ENCODE assay signal across 35 cellular contexts in genomic region chr4:73875401-73875800, GRCh38. TPM values are rescaled to one million over a fixed set of nuclear protein-coding genes. Genes with fewer than 3 reads are reported as not detected.
"Had no signal": no experiment of that assay in that cellular context is flagged by ENCODE, and none has a peak within 500 bp of the region (broad histone marks: within the 10 kb centered on the region; RNA-seq: fewer than 3 reads in every experiment).

No MANE protein-coding gene starts in this region.

- H3K27me3 ChIP-seq: ascending aorta, body of pancreas, Peyer's patch had no signal

- ATAC-seq: activated CD8-positive, alpha-beta T cell treated with anti-CD3 and anti-CD28 coated beads for 36 hours; activated T-cell treated with anti-CD3 and anti-CD28 coated beads, Interleukin-2, amount 50 U/mL, for 72 hours; activated T-helper 17 cell treated with anti-CD3 and anti-CD28 coated beads, Interleukin-2, amount 50 U/mL, for 72 hours; body of pancreas; SK-N-SH treated with all-trans-retinoic acid at 6 μM for 48 hours; T-cell; T-helper 17 cell had no signal

- DNase-seq: activated CD4-positive, alpha-beta T cell treated with anti-CD3 and anti-CD28 coated beads, Interleukin-2, amount 10 ng/mL, durations not matched to agents 24 days and 14 days; activated CD4-positive, alpha-beta T cell treated with anti-CD3 and anti-CD28 coated beads, Interleukin-2, amount 50 U/mL, for 4 hours; activated CD8-positive, alpha-beta T cell treated with anti-CD3 and anti-CD28 coated beads for 36 hours; activated effector memory CD4-positive, alpha-beta T cell treated with anti-CD3 and anti-CD28 coated beads, Interleukin-2, amount 50 U/mL, for 16 hours; activated naive CD4-positive, alpha-beta T cell; activated naive CD4-positive, alpha-beta T cell treated with anti-CD3 and anti-CD28 coated beads, Interleukin-2, amount 50 U/mL, for 16 hours; activated naive CD8-positive, alpha-beta T cell treated with anti-CD3 and anti-CD28 coated beads for 36 hours; activated T-cell treated with anti-CD3 and anti-CD28 coated beads, Interleukin-2, amount 50 U/mL, for 1 hour; activated T-cell treated with anti-CD3 and anti-CD28 coated beads, Interleukin-2, amount 50 U/mL, for 72 hours; amygdala; body of pancreas; caudate nucleus; KG1; NCI-H1105; NCI-H1417 treated with DMSO at 0.1 percent for 48 hours; NCI-H187 treated with DMSO at 0.1 percent for 48 hours; NCI-H2081; NCI-H226; NCI-H446 treated with DMSO at 0.1 percent for 48 hours; NCI-H524; Peyer's patch; RPMI8226; SHP77 treated with DMSO at 0.1 percent for 48 hours; T-cell; T-helper 17 cell; T-helper 9 cell had no signal

- H3K4me3 ChIP-seq: ascending aorta, body of pancreas, Peyer's patch, SJSA1 had no signal

- H3K9me3 ChIP-seq: ascending aorta, body of pancreas, Peyer's patch, SJSA1 had no signal

- H3K36me3 ChIP-seq: ascending aorta, Peyer's patch, SJSA1 had no signal

- H3K4me1 ChIP-seq: ascending aorta, body of pancreas, Peyer's patch, SJSA1 had no signal

- H3K27ac ChIP-seq: ascending aorta, body of pancreas, Peyer's patch, SJSA1, VCaP had no signal

RNA-seq across cellular contexts. Expression of gene CXCL1, which starts 6.2 kb away (rescaled TPM):
- total RNA-seq: activated CD4-positive, alpha-beta T cell treated with anti-CD3 and anti-CD28 coated beads, Interleukin-2, amount 10 ng/mL, durations not matched to agents 24 days and 14 days; activated CD8-positive, alpha-beta memory T cell treated with anti-CD3 and anti-CD28 coated beads for 36 hours; activated CD8-positive, alpha-beta T cell treated with anti-CD3 and anti-CD28 coated beads for 36 hours; activated naive CD8-positive, alpha-beta T cell treated with anti-CD3 and anti-CD28 coated beads for 36 hours; activated T-cell treated with anti-CD3 and anti-CD28 coated beads, Interleukin-2, amount 50 U/mL, for 72 hours; activated T-helper 17 cell treated with anti-CD3 and anti-CD28 coated beads, Interleukin-2, amount 50 U/mL, for 72 hours; T-cell had no signal

RNA-seq across cellular contexts. Expression of gene PF4V1, which starts 22.3 kb away (rescaled TPM):
- total RNA-seq: activated CD4-positive, alpha-beta T cell treated with anti-CD3 and anti-CD28 coated beads, Interleukin-2, amount 10 ng/mL, durations not matched to agents 24 days and 14 days; activated CD8-positive, alpha-beta memory T cell treated with anti-CD3 and anti-CD28 coated beads for 36 hours; activated CD8-positive, alpha-beta T cell treated with anti-CD3 and anti-CD28 coated beads for 36 hours; activated naive CD8-positive, alpha-beta T cell treated with anti-CD3 and anti-CD28 coated beads for 36 hours; activated T-cell treated with anti-CD3 and anti-CD28 coated beads, Interleukin-2, amount 50 U/mL, for 72 hours; activated T-helper 17 cell treated with anti-CD3 and anti-CD28 coated beads, Interleukin-2, amount 50 U/mL, for 72 hours; ascending aorta; body of pancreas; MCF 10A; Peyer's patch; SJSA1 had no signal
- polyA plus RNA-seq: adipose tissue had no signal

RNA-seq across cellular contexts. Expression of gene CXCL6, which starts 38.9 kb away (rescaled TPM):
- total RNA-seq: activated CD4-positive, alpha-beta T cell treated with anti-CD3 and anti-CD28 coated beads, Interleukin-2, amount 10 ng/mL, durations not matched to agents 24 days and 14 days; activated CD8-positive, alpha-beta memory T cell treated with anti-CD3 and anti-CD28 coated beads for 36 hours; activated CD8-positive, alpha-beta T cell treated with anti-CD3 and anti-CD28 coated beads for 36 hours; activated naive CD8-positive, alpha-beta T cell treated with anti-CD3 and anti-CD28 coated beads for 36 hours; activated T-cell treated with anti-CD3 and anti-CD28 coated beads, Interleukin-2, amount 50 U/mL, for 72 hours; activated T-helper 17 cell treated with anti-CD3 and anti-CD28 coated beads, Interleukin-2, amount 50 U/mL, for 72 hours; ascending aorta; bronchial epithelial cell; MCF 10A; SJSA1; T-cell; T-helper 17 cell had no signal
